11 cellular contexts compared by ENCODE assay signal in the genomic region with DNA sequence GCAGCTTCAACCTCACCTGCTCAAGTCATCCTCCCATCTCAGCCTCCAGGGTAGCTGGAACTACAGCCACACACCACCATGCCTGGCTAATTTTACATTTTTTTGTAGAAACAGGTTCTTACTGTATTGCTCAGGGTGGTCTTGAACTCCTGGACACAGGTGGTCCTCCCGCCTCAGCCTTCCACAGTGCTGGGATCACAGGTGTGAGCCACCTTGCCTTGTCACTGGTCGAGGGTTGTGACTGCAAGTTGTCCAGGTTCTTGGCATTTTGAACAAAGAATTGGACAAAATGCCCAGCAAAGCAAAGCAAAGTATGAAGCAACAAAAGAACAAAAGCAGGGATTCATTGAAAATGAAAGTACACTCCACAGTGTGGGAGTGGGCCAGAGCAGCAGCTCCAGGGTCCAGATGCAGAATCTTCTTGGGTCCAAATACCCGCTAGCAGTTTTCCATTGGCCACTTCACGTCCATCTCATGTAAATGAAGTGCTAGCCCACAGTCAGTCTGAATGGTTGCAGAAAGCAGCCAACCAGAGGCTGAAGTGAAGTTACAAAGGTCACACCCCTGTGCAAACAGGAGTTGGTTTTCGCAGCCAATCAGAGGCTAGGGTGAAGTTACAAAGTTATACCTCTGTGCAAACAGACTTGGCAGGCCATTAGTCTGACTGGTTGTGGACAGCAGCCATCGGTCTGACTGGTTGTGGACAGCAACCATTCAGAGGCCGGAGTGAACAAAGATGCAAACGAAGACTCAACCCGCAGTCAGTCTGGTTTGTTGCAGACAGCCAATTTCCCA.
DNase-seq lines count a peak whose midpoint lies in the region; ATAC-seq, FAIRE-seq and TF ChIP-seq lines count a peak whose summit lies in the region.
"Had no signal": no experiment of that assay in that cellular context is flagged by ENCODE, and none has a peak within 500 bp of the region (broad histone marks: within the 10 kb centered on the region; RNA-seq: fewer than 3 reads in every experiment).

No MANE protein-coding gene starts in this region.

- peak in 1 of 2 donors; percentile 41 for TF ChIP-seq EP300 in tibial nerve (IDR thresholded peaks at IDR 0.05)

- no peak overlapping the region for H3K9ac ChIP-seq in kidney (ENCODE audit: low read length in 2 of 2)

- DNase-seq in NCI-H510A treated with DMSO at 0.1 percent for 48 hours (lab: John Stamatoyannopoulos, UW) (peak; percentile 36), NCI-H510A (lab: John Stamatoyannopoulos, UW) (no peak), cardiac fibroblast (ENCODE audit: low read depth in 2 of 2) (peak; percentile 31 to 49), kidney (no peak), tibial nerve (ENCODE audit: low spot score in 2 of 2) (no peak), GM12892 (ENCODE audit: insufficient read length) (no peak), HPDE6-E6E7 (ENCODE audit: extremely low spot score) (no peak)
- DNase-seq: activated CD4-positive, CD25-positive, alpha-beta regulatory T cell; activated naive CD4-positive, alpha-beta T cell treated with Interleukin-2 at 50 U/mL for 16 hours; effector CD4-positive, alpha-beta T cell had no signal

- no peak overlapping the region for H3K4me3 ChIP-seq in cardiac fibroblast (replicated peaks in 1 of 2; ENCODE audit: low read depth in 2 of 2, low read length in 2 of 2)
- H3K4me3 ChIP-seq in kidney (ENCODE audit: low read length in 2 of 2), result peak overlapping the region; percentile 15 to 30
- H3K4me3 ChIP-seq in tibial nerve, result peak overlapping the region in 2 of 4 donors; percentile 4 to 23

- H3K4me1 ChIP-seq in kidney (ENCODE audit: control insufficient read depth in 1 of 2, insufficient read depth in 1 of 2, low read depth in 1 of 2, low read length in 2 of 2) (peaks cover 2 to 3% of the 10 kb centered on the region in 2 donors), tibial nerve (peaks cover 0 to 25% (median 5%) of the 10 kb centered on the region in 4 donors)

- H3K27ac ChIP-seq in kidney (ENCODE audit: low read depth in 2 of 2, low read length in 2 of 2), result no peak overlapping the region
- H3K27ac ChIP-seq in tibial nerve, result peak overlapping the region in 3 of 4 donors; percentile 35 to 88 (median 76)

- TF ChIP-seq POLR2A in tibial nerve (IDR thresholded peaks at IDR 0.05) (peak in 1 of 2 donors; percentile 15), GM12892 (IDR thresholded peaks at IDR 0.05; ENCODE audit: low read depth, low read length) (no peak)

- FAIRE-seq in kidney (lab: Jason Lieb, UNC) (no peak), GM12892 (lab: Jason Lieb, UNC) (no peak)

- no peak for TF ChIP-seq CTCF in cardiac fibroblast (IDR thresholded peaks at IDR 0.05; ENCODE audit: low read depth, low read length)
- no peak for TF ChIP-seq CTCF in kidney (IDR thresholded peaks at IDR 0.05; ENCODE audit: borderline replicate concordance, extremely low read depth, insufficient read depth)
- TF ChIP-seq CTCF in tibial nerve (IDR thresholded peaks at IDR 0.05), result no peak

- no peaks in the 10 kb centered on the region for H3K36me3 ChIP-seq in kidney (ENCODE audit: control insufficient read depth in 1 of 2, insufficient read depth in 2 of 2, low read length in 2 of 2)
- H3K36me3 ChIP-seq in tibial nerve, result no peaks in the 10 kb centered on the region

- intact Hi-C loops in kidney (cut with DNase I), result loop anchor here (10.0 kb wide), 1 partner anchor 440 kb away; no protein-coding TSS in a partner anchor

- no peaks in the 10 kb centered on the region for H3K27me3 ChIP-seq in tibial nerve

- WGBS in tibial nerve, 2 donors, result 52 to 53% methylated on average over 9 of the region's 9 CpGs

- ATAC-seq in GM21526 (IDR thresholded peaks at IDR 0.05; ENCODE audit: low FRiP score, unreplicated experiment), result no peak

- no peaks in the 10 kb centered on the region for H3K9me3 ChIP-seq in kidney (ENCODE audit: control insufficient read depth in 1 of 2, low read length in 2 of 2)
- H3K9me3 ChIP-seq in tibial nerve, result no peaks in the 10 kb centered on the region

Comparison
In these comparisons a context has a peak if more than half of its experiments do, and no peak if none do; other contexts are left out.
1. DNase-seq: peak in NCI-H510A treated with DMSO at 0.1 percent for 48 hours (single experiment) and cardiac fibroblast (2 of 2); none in NCI-H510A (single experiment), kidney (single experiment), tibial nerve (0 of 2), GM12892 (single experiment) and HPDE6-E6E7 (single experiment).
2. H3K4me3 ChIP-seq: peak in kidney (2 of 2); none in cardiac fibroblast (0 of 2).
3. H3K27ac ChIP-seq: peak in tibial nerve (3 of 4); none in kidney (0 of 2).